ENCODE assay signal across 9 cellular contexts in the genomic region with DNA sequence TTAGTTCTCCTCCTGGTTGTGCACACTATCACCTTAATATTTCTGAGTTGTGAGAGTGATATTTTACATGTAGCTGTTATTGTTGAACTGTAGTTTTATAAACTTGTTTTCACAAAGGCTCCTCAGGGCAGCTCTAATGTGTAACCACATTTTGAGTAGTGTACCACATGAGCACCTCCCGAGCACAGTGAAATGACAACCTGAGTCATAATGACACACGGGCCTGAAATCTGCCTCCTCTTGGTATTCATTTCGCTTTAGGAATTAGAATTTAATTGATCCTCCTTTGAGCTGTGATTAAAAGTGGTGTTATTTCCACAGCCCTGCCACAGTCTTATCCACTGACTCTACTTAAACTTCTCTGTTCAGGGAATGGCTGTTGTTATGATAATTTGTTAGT. TPM values are rescaled to one million over a fixed set of nuclear protein-coding genes. Genes with fewer than 3 reads are reported as not detected.
DNase-seq lines count a peak whose midpoint lies in the region; ATAC-seq and TF ChIP-seq lines count a peak whose summit lies in the region.
"Had no signal": no experiment of that assay in that cellular context is flagged by ENCODE, and none has a peak within 500 bp of the region (broad histone marks: within the 10 kb centered on the region; RNA-seq: fewer than 3 reads in every experiment).

No MANE protein-coding gene starts in this region.

- peak; percentile 48 for DNase-seq in adipocyte (ENCODE audit: low read depth)
- no peak for DNase-seq in Calu3
- DNase-seq in NCI-H146 treated with DMSO at 0.1 percent for 48 hours (lab: John Stamatoyannopoulos, UW; ENCODE audit: unreplicated experiment): no peak
- no peak for DNase-seq in immature natural killer cell
- DNase-seq: DND-41 had no signal

- no peaks in the 10 kb centered on the region for H3K27me3 ChIP-seq in adipocyte (replicated peaks; ENCODE audit: control insufficient read depth, insufficient read depth, low read length)

- no peak for TF ChIP-seq CTCF in 22Rv1 (IDR thresholded peaks at IDR 0.05)
- TF ChIP-seq CTCF in Calu3 (IDR thresholded peaks at IDR 0.05; ENCODE audit: unreplicated experiment): no peak

- H3K36me3 Mint-ChIP-seq in Calu3 (ENCODE audit: insufficient read depth, unreplicated experiment) (peaks cover 29% of the 10 kb centered on the region), immature natural killer cell (peaks cover 8 to 49% (median 39%) of the 10 kb centered on the region in 3 donors)

- ATAC-seq in GM18868 (IDR thresholded peaks at IDR 0.05; ENCODE audit: unreplicated experiment) (peak; percentile 43), HG03108 (IDR thresholded peaks at IDR 0.05; ENCODE audit: unreplicated experiment) (peak; percentile 44), GM21737 (IDR thresholded peaks at IDR 0.05; ENCODE audit: unreplicated experiment) (no peak)

- H3K4me1 ChIP-seq in adipocyte (ENCODE audit: control insufficient read depth, insufficient read depth, low read length): peaks cover 24% of the 10 kb centered on the region

- CTCF ChIA-PET in Calu3 (lab: Charles Lee): no interaction called here

- H3K36me3 ChIP-seq in adipocyte (ENCODE audit: control insufficient read depth, insufficient read depth, low read length, severe bottlenecking): peaks cover 60% of the 10 kb centered on the region

- H3K9me3 Mint-ChIP-seq in Calu3 (ENCODE audit: low read depth, unreplicated experiment) (no peaks in the 10 kb centered on the region), immature natural killer cell (no peaks in the 10 kb centered on the region)

- no peaks in the 10 kb centered on the region for H3K27me3 Mint-ChIP-seq in Calu3 (ENCODE audit: unreplicated experiment)
- no peaks in the 10 kb centered on the region for H3K27me3 Mint-ChIP-seq in immature natural killer cell (ENCODE audit: low read depth in 3 of 3)

- H3K4me3 Mint-ChIP-seq in Calu3 (ENCODE audit: low read depth, unreplicated experiment) (no peak overlapping the region), immature natural killer cell (no peak overlapping the region)

- H3K4me1 Mint-ChIP-seq in Calu3 (ENCODE audit: low read depth, unreplicated experiment) (peaks cover 53% of the 10 kb centered on the region), immature natural killer cell (peaks cover 30 to 82% of the 10 kb centered on the region in 2 donors)

- no TSS peak for BruUV-seq in Calu3 (replicated peaks; lab: Mats Ljungman, UMichigan)

- peak overlapping the region; percentile 89 for H3K27ac ChIP-seq in 22Rv1

- no peak overlapping the region for H3K9ac ChIP-seq in adipocyte (ENCODE audit: low read length)

- no peak overlapping the region for H3K27ac Mint-ChIP-seq in Calu3 (ENCODE audit: unreplicated experiment)
- no peak overlapping the region for H3K27ac Mint-ChIP-seq in immature natural killer cell

- H3K4me3 ChIP-seq in adipocyte (ENCODE audit: low read length): no peak overlapping the region

- intact Hi-C loops in Calu3 (cut with micrococcal nuclease; ENCODE audit: unreplicated experiment): no loop called here

- no peaks in the 10 kb centered on the region for H3K9me3 ChIP-seq in adipocyte (ENCODE audit: control insufficient read depth, low read length)

RNA-seq across cellular contexts. Expression of gene MTRR, which starts 7.9 kb away (rescaled TPM):
- 55.9 and 61.2 TPM in 2 replicates for total RNA-seq in Calu3 (2022)
- 10 to 100 TPM; 23.2 to 58.6 (median 33.3) TPM for polyA plus RNA-seq in immature natural killer cell

RNA-seq across cellular contexts. Expression of gene FASTKD3, which starts 8.0 kb away (rescaled TPM):
- 11.0 and 13.5 TPM in 2 replicates for total RNA-seq in Calu3 (2022)
- 10 to 100 TPM; 11.7 to 13.9 (median 12.5) TPM for polyA plus RNA-seq in immature natural killer cell

RNA-seq across cellular contexts. Expression of gene CFAP90, which starts 25.9 kb away (rescaled TPM):
- total RNA-seq in Calu3 (2022): not detected in 2 replicates
- polyA plus RNA-seq in immature natural killer cell: not detected
